1 cellular context compared by ENCODE assay signal in the genomic region with DNA sequence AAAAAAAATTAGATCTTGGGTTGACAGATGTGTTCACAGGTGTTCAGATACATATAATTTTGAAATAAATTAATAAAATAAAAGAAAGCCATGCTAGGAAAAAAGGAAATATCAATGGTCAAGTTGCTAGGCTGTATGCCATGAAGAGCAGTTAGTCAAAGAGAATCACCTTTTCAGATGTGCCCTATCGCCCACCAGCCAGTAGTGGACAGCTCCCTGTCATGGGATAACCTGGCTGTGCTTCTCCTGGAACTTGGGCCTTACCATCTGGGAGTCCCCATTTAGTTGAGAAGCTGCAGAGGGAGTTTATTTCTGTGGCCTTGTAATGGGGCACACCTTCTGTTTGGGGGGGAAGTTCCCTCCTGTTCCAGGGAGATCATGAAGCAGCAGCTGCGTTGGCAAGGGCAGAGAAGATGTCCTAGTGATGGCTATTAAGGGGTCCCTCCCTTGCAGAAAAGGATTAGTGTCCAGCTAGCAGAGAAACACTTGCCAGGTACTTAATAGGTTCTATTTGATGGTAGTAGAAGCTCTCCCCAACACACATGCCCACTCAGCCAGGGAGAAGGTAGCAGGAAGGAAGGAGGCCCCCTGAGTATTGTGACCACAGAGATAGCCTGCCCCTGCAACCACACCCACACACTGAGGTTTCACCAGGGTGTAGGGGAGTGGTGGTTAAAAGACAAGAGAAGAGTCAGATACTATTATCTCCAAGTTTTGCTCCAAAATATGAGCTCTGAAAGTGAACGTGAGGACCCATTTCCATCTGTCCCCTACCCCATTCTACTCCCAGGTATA.
TF ChIP-seq lines count a peak whose summit lies in the region.

No MANE protein-coding gene starts in this region.

TF ChIP-seq in H1, 55 proteins besides CTCF, POLR2A, EP300 and RAD21:
- no peak for TF ChIP-seq RXRA (IDR thresholded peaks at IDR 0.05; ENCODE audit: insufficient read depth, low read depth, low read length)
- TF ChIP-seq SP1 (IDR thresholded peaks at IDR 0.05; ENCODE audit: low read depth, low read length): no peak
- no peak for TF ChIP-seq JUN (IDR thresholded peaks at IDR 0.05; ENCODE audit: low read depth, low read length)
- TF ChIP-seq CTBP2 (IDR thresholded peaks at IDR 0.05; ENCODE audit: borderline replicate concordance, insufficient read depth, insufficient read length, low read length): no peak
- no peak for TF ChIP-seq E2F6 (IDR thresholded peaks at IDR 0.05)
- TF ChIP-seq SUZ12 (IDR thresholded peaks at IDR 0.05; ENCODE audit: low read length): no peak
- TF ChIP-seq NANOG (IDR thresholded peaks at IDR 0.05; ENCODE audit: insufficient read depth, low read depth, low read length, poor library complexity, severe bottlenecking): no peak
